Comparison of ENCODE assay signal across 9 cellular contexts in genomic region chr7:148383651-148384050, GRCh38.
"Had no signal": no experiment of that assay in that cellular context is flagged by ENCODE, and none has a peak within 500 bp of the region (broad histone marks: within the 10 kb centered on the region; RNA-seq: fewer than 3 reads in every experiment).

No MANE protein-coding gene starts in this region.

- ATAC-seq: HCT116, HepG2 had no signal

- H2AFZ ChIP-seq: GM23248 had no signal

- H3K27ac ChIP-seq: GM23248, HL-60 had no signal

- H3K27ac Mint-ChIP-seq: HFFc6 had no signal

- H3K4me1 ChIP-seq: HAP-1 had no signal

- H3K4me3 ChIP-seq: GM23248, HAP-1 had no signal

- H3K27me3 Mint-ChIP-seq: IgD-negative memory B cell had no signal

- H3K36me3 ChIP-seq: HAP-1 had no signal

- H3K4me3 Mint-ChIP-seq: HFFc6, IgD-negative memory B cell had no signal

- H3K9ac ChIP-seq: GM23248 had no signal

- DNase-seq: GM23248, GOT3, H7, HFFc6 had no signal

- H3K9me3 ChIP-seq: HAP-1 had no signal

- H3K9me3 Mint-ChIP-seq: IgD-negative memory B cell had no signal
